8 cellular contexts compared by ENCODE assay signal in the genomic region with DNA sequence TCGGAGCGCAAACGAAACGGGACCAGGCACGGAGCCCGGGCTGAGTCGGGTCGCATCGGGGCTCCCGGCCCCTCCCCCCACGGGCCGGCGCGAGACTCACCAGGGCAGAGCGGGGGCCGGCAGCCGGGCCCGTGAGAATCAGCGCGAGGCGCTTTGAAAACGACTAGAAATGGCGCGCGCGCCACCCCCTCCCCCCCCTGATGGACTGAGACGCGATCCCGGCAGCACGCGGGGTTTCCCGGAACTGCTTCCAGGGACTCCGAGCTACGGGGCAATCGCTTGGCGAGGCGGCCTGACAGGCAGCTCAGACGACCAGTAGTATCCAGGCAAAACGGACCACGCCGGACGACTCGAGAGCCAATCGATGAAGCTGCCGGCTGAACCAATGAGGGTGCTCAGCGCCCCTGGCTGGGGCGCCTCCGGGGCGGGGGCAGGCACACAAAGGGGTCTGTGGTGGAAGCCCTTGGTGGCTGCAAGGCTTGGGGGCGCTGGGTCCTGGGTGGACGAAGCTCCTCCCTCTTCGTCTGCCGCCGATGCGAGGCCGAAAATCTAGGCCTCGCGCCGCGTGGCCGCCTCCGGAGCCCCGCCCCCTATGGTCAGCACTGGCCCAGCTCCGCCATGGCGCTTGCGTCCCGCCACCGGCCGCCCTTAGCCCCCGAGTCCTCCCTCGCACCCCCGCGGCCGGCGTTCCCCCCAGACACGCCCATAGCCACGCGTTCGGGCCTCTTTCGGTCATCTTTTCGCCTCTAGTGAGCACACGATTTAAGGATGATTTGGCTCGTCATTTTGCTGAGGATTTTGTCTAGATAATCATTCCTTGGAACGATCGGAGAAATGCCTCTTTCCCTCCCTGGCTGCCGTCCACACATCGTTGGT. TPM values are rescaled to one million over a fixed set of nuclear protein-coding genes. Genes with fewer than 3 reads are reported as not detected.
DNase-seq lines count a peak whose midpoint lies in the region; ATAC-seq and TF ChIP-seq lines count a peak whose summit lies in the region.

A gene (minus strand): TSS at position 174 of the 876 bp plus-strand sequence. CDS start 3,276 bp downstream, outside the sequence.

- H3K4me1 ChIP-seq in gastroesophageal sphincter (peaks cover 5 to 46% (median 24%) of the 10 kb centered on the region in 3 donors), neutrophil (ENCODE audit: control insufficient read depth in 1 of 2, insufficient read depth in 1 of 2, low read depth in 1 of 2, low read length in 1 of 2) (peaks cover 30 to 36% of the 10 kb centered on the region in 2 experiments)

- 0 to 1% methylated on average over 7 to 34 of the region's 87 CpGs for WGBS in gastroesophageal sphincter (ENCODE audit: low coverage in 1 of 2), 2 donors

- DNase-seq in GM04504 (ENCODE audit: low read depth) (peak; percentile 100), HFFc6 (peak; percentile 100), NB4 (ENCODE audit: low read depth) (peak; percentile 100), SK-N-MC (ENCODE audit: low read depth, low spot score) (peak; percentile 96), substantia nigra (lab: John Stamatoyannopoulos, UW) (peak; percentile 85 to 100 (median 99))
- DNase-seq in activated naive CD4-positive, alpha-beta T cell treated with anti-CD3 and anti-CD28 coated beads, Interleukin-2, amount 10 ng/mL, durations not matched to agents 7 days and 5 days = peak; percentile 100

- peak; percentile 48 for TF ChIP-seq POLR2A in NB4 (IDR thresholded peaks at IDR 0.05; ENCODE audit: extremely low read depth, insufficient read length)
- peak; percentile 67 to 69 for TF ChIP-seq POLR2A in gastroesophageal sphincter (IDR thresholded peaks at IDR 0.05)

- H3K27ac ChIP-seq in SK-N-MC (peak within 1 kb of the TSS; percentile 97), gastroesophageal sphincter (peak within 1 kb of the TSS; percentile 89 to 99 (median 98)), neutrophil (peak within 1 kb of the TSS; percentile 85), substantia nigra (ENCODE audit: low read depth, low read length, poor library complexity, severe bottlenecking) (peak within 1 kb of the TSS; percentile 94)

- peaks cover 22% of the 10 kb centered on the region for H3K36me3 Mint-ChIP-seq in HFFc6 (ENCODE audit: low read depth)
- peaks cover 21% of the 10 kb centered on the region for H3K36me3 Mint-ChIP-seq in activated naive CD4-positive, alpha-beta T cell treated with anti-CD3 and anti-CD28 coated beads, Interleukin-2, amount 10 ng/mL, durations not matched to agents 7 days and 5 days

- H3K27me3 Mint-ChIP-seq in HFFc6 (ENCODE audit: insufficient read depth) = no peaks in the 10 kb centered on the region; the same call in none of the 2 replicates
- H3K27me3 Mint-ChIP-seq in activated naive CD4-positive, alpha-beta T cell treated with anti-CD3 and anti-CD28 coated beads, Interleukin-2, amount 10 ng/mL, durations not matched to agents 7 days and 5 days = peaks cover 4% of the 10 kb centered on the region

- peak within 1 kb of the TSS; percentile 99 for H3K27ac Mint-ChIP-seq in HFFc6
- peak within 1 kb of the TSS; percentile 95 for H3K27ac Mint-ChIP-seq in activated naive CD4-positive, alpha-beta T cell treated with anti-CD3 and anti-CD28 coated beads, Interleukin-2, amount 10 ng/mL, durations not matched to agents 7 days and 5 days

- H3K4me3 ChIP-seq in NB4 (ENCODE audit: low read depth, low read length) (peak within 1 kb of the TSS; percentile 79), SK-N-MC (peak within 1 kb of the TSS; percentile 83), gastroesophageal sphincter (peak within 1 kb of the TSS; percentile 64 to 93), neutrophil (ENCODE audit: low read depth in 1 of 2, low read length in 1 of 2) (peak within 1 kb of the TSS; percentile 85 to 92)

- CTCF ChIA-PET in activated naive CD4-positive, alpha-beta T cell treated with anti-CD3 and anti-CD28 coated beads, Interleukin-2, amount 10 ng/mL, durations not matched to agents 7 days and 5 days (lab: Charles Lee) = interaction anchor here (1.1 to 1.3 kb wide), 2 partner anchors 24 to 59 kb away, joined by 6 read pairs; no protein-coding TSS in a partner anchor

- H3K36me3 ChIP-seq in SK-N-MC (ENCODE audit: insufficient read depth, low read length) (peaks cover 33% of the 10 kb centered on the region), gastroesophageal sphincter (no peaks in the 10 kb centered on the region), neutrophil (no peaks in the 10 kb centered on the region)

- peak within 1 kb of the TSS; percentile 95 for H3K4me3 Mint-ChIP-seq in HFFc6
- peak within 1 kb of the TSS; percentile 94 for H3K4me3 Mint-ChIP-seq in activated naive CD4-positive, alpha-beta T cell treated with anti-CD3 and anti-CD28 coated beads, Interleukin-2, amount 10 ng/mL, durations not matched to agents 7 days and 5 days

- no peaks in the 10 kb centered on the region for H3K9me3 Mint-ChIP-seq in HFFc6
- no peaks in the 10 kb centered on the region for H3K9me3 Mint-ChIP-seq in activated naive CD4-positive, alpha-beta T cell treated with anti-CD3 and anti-CD28 coated beads, Interleukin-2, amount 10 ng/mL, durations not matched to agents 7 days and 5 days

- H3K9ac ChIP-seq in SK-N-MC (ENCODE audit: insufficient read length) = peak within 1 kb of the TSS; percentile 99

- no peaks in the 10 kb centered on the region for H3K27me3 ChIP-seq in gastroesophageal sphincter
- no peaks in the 10 kb centered on the region for H3K27me3 ChIP-seq in neutrophil

- peak; percentile 30; the same call in 1 of the 2 replicates for TF ChIP-seq CTCF in HFFc6 (IDR thresholded peaks at IDR 0.05)
- TF ChIP-seq CTCF in NB4 (IDR thresholded peaks at IDR 0.05; ENCODE audit: low read depth, low read length) = no peak
- peak in 3 of 4 experiments; percentile 26 to 40 (median 32) for TF ChIP-seq CTCF in gastroesophageal sphincter (IDR thresholded peaks at IDR 0.05)
- TF ChIP-seq CTCF in neutrophil (IDR thresholded peaks at IDR 0.05) = peak; percentile 39

- H3K9me3 ChIP-seq in SK-N-MC (ENCODE audit: low read depth, low read length) (no peaks in the 10 kb centered on the region), gastroesophageal sphincter (no peaks in the 10 kb centered on the region), neutrophil (no peaks in the 10 kb centered on the region)

- ATAC-seq in gastroesophageal sphincter = peak; percentile 98

- TF ChIP-seq EP300 in gastroesophageal sphincter (IDR thresholded peaks at IDR 0.05) = no peak

- peaks cover 42% of the 10 kb centered on the region for H3K4me1 Mint-ChIP-seq in HFFc6 (ENCODE audit: low read depth)
- peaks cover 39% of the 10 kb centered on the region for H3K4me1 Mint-ChIP-seq in activated naive CD4-positive, alpha-beta T cell treated with anti-CD3 and anti-CD28 coated beads, Interleukin-2, amount 10 ng/mL, durations not matched to agents 7 days and 5 days

RNA-seq across cellular contexts. Expression of the gene that starts here (rescaled TPM):
- 100 to 1,000 TPM; 115 to 147 (median 144) TPM for total RNA-seq in HFFc6 (2021; fragmentation: NEBNext Ultra II Directional; extraction: Animal tissue kit (Norgen Biotek cat#: 25700))
- 10 to 100 TPM; 67.5 to 91.1 (median 73.6) TPM for total RNA-seq in gastroesophageal sphincter

Comparison
In these comparisons a context has a peak if more than half of its experiments do, and no peak if none do; other contexts are left out.
1. Peak in every context shown above with its lines: DNase-seq, ATAC-seq, H3K4me3 ChIP-seq and H3K27ac ChIP-seq.